ENCODE assay signal across 1 cellular context in genomic region chr1:172400073-172400737, GRCh38.
TF ChIP-seq lines count a peak whose summit lies in the region.

No MANE protein-coding gene starts in this region.

TF ChIP-seq in K562, 482 proteins besides CTCF, POLR2A, EP300 and RAD21 (continued from another document):
- TF ChIP-seq, protein P1, sequence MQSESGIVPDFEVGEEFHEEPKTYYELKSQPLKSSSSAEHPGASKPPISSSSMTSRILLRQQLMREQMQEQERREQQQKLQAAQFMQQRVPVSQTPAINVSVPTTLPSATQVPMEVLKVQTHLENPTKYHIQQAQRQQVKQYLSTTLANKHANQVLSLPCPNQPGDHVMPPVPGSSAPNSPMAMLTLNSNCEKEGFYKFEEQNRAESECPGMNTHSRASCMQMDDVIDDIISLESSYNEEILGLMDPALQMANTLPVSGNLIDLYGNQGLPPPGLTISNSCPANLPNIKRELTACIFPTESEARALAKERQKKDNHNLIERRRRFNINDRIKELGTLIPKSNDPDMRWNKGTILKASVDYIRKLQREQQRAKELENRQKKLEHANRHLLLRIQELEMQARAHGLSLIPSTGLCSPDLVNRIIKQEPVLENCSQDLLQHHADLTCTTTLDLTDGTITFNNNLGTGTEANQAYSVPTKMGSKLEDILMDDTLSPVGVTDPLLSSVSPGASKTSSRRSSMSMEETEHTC (IDR thresholded peaks at IDR 0.05) = no peak
- no peak for TF ChIP-seq GABPB1 (CRISPR knock-in tag; IDR thresholded peaks at IDR 0.05)
- TF ChIP-seq HEY1 (CRISPR knock-in tag; IDR thresholded peaks at IDR 0.05; ENCODE audit: borderline replicate concordance) = no peak
